Comparison of ENCODE assay signal across 9 cellular contexts in genomic region chr13:48221301-48222190, GRCh38. TPM values are rescaled to one million over a fixed set of nuclear protein-coding genes. Genes with fewer than 3 reads are reported as not detected.
DNase-seq lines count a peak whose midpoint lies in the region; ATAC-seq and TF ChIP-seq lines count a peak whose summit lies in the region.
"Had no signal": no experiment of that assay in that cellular context is flagged by ENCODE, and none has a peak within 500 bp of the region (broad histone marks: within the 10 kb centered on the region; RNA-seq: fewer than 3 reads in every experiment).

No MANE protein-coding gene starts in this region.

- H3K9me2 ChIP-seq in Karpas-422 (replicated peaks; ENCODE audit: insufficient read depth, low read length) (no peaks in the 10 kb centered on the region), hepatocyte (replicated peaks; ENCODE audit: insufficient read depth) (no peaks in the 10 kb centered on the region)

- H3K36me3 ChIP-seq in Karpas-422 (ENCODE audit: insufficient read depth, low read length) (no peaks in the 10 kb centered on the region), hepatocyte (replicated peaks; ENCODE audit: insufficient read depth, low read depth) (no peaks in the 10 kb centered on the region)

- H3K36me3 Mint-ChIP-seq in activated T-helper 1 cell treated with anti-CD3 and anti-CD28 coated beads, Interleukin-12 subunit alpha, Interleukin-12 subunit beta, Interleukin-2, Interleukin-4 antibody, amounts not matched to agents 30 ng/mL and 10 ng/mL and 1 ng/mL, durations not matched to agents 14 hours and 24 hours and 36 hours (ENCODE audit: low read depth): peaks cover 5% of the 10 kb centered on the region
- peaks cover 0 to 2% of the 10 kb centered on the region in 2 donors for H3K36me3 Mint-ChIP-seq in stimulated activated naive B cell treated with anti-CD40 and anti-IgM and Interleukin-4, amounts not matched to agents 10 μg/mL and 1 μg/mL and 100 μg/mL, for 72 hours

- no peaks in the 10 kb centered on the region for H3K9me3 ChIP-seq in Karpas-422 (ENCODE audit: low read length)
- no peaks in the 10 kb centered on the region for H3K9me3 ChIP-seq in hepatocyte (ENCODE audit: low read depth)

- H3K4me3 ChIP-seq in Karpas-422 (ENCODE audit: low read length) (no peak overlapping the region), hepatocyte (no peak overlapping the region)

- H4K20me1 ChIP-seq in Karpas-422 (ENCODE audit: insufficient read depth, low read depth, low read length) (no peaks in the 10 kb centered on the region), hepatocyte (ENCODE audit: insufficient read depth, poor library complexity, severe bottlenecking) (no peaks in the 10 kb centered on the region)

- H3K27ac Mint-ChIP-seq in activated T-helper 1 cell treated with anti-CD3 and anti-CD28 coated beads, Interleukin-12 subunit alpha, Interleukin-12 subunit beta, Interleukin-2, Interleukin-4 antibody, amounts not matched to agents 30 ng/mL and 10 ng/mL and 1 ng/mL, durations not matched to agents 14 hours and 24 hours and 36 hours: peak overlapping the region; percentile 55
- peak overlapping the region; percentile 62 for H3K27ac Mint-ChIP-seq in stimulated activated naive B cell treated with anti-CD40 and anti-IgM and Interleukin-4, amounts not matched to agents 10 μg/mL and 1 μg/mL and 100 μg/mL, for 72 hours

- H3K4me1 ChIP-seq in Karpas-422 (ENCODE audit: low read length) (peaks cover 15% of the 10 kb centered on the region), hepatocyte (ENCODE audit: insufficient read depth) (peaks cover 7% of the 10 kb centered on the region)

- H3K4me1 Mint-ChIP-seq in activated T-helper 1 cell treated with anti-CD3 and anti-CD28 coated beads, Interleukin-12 subunit alpha, Interleukin-12 subunit beta, Interleukin-2, Interleukin-4 antibody, amounts not matched to agents 30 ng/mL and 10 ng/mL and 1 ng/mL, durations not matched to agents 14 hours and 24 hours and 36 hours (ENCODE audit: low read depth): peaks cover 37% of the 10 kb centered on the region
- H3K4me1 Mint-ChIP-seq in stimulated activated naive B cell treated with anti-CD40 and anti-IgM and Interleukin-4, amounts not matched to agents 10 μg/mL and 1 μg/mL and 100 μg/mL, for 72 hours: peaks cover 31 to 38% of the 10 kb centered on the region in 2 donors

- no peak overlapping the region for H3K9ac ChIP-seq in Karpas-422 (ENCODE audit: low read length)

- H3K27ac ChIP-seq in Karpas-422 (ENCODE audit: low read length): no peak overlapping the region
- peak overlapping the region; percentile 67 for H3K27ac ChIP-seq in hepatocyte

- peak overlapping the region; percentile 69 for H3K4me3 Mint-ChIP-seq in activated T-helper 1 cell treated with anti-CD3 and anti-CD28 coated beads, Interleukin-12 subunit alpha, Interleukin-12 subunit beta, Interleukin-2, Interleukin-4 antibody, amounts not matched to agents 30 ng/mL and 10 ng/mL and 1 ng/mL, durations not matched to agents 14 hours and 24 hours and 36 hours
- H3K4me3 Mint-ChIP-seq in stimulated activated naive B cell treated with anti-CD40 and anti-IgM and Interleukin-4, amounts not matched to agents 10 μg/mL and 1 μg/mL and 100 μg/mL, for 72 hours: peak overlapping the region; percentile 34 to 65

- peak in 1 of 2 donors; percentile 41 for ATAC-seq in stimulated activated naive B cell treated with anti-CD40 and anti-IgM and Interleukin-4, amounts not matched to agents 10 μg/mL and 1 μg/mL and 100 μg/mL, for 72 hours (replicated peaks)

- H3K4me2 ChIP-seq in Karpas-422 (ENCODE audit: low read depth, low read length, poor library complexity, severe bottlenecking): peak overlapping the region; percentile 2
- peak overlapping the region; percentile 57 for H3K4me2 ChIP-seq in hepatocyte

- 66% methylated on average over 9 of the region's 9 CpGs for WGBS in hepatocyte (ENCODE audit: low lambda C conversion rate, missing lambda C conversion rate)

- no peaks in the 10 kb centered on the region for H3K79me2 ChIP-seq in Karpas-422 (ENCODE audit: low read length)
- H3K79me2 ChIP-seq in hepatocyte: no peaks in the 10 kb centered on the region

- H3K9me3 Mint-ChIP-seq in activated T-helper 1 cell treated with anti-CD3 and anti-CD28 coated beads, Interleukin-12 subunit alpha, Interleukin-12 subunit beta, Interleukin-2, Interleukin-4 antibody, amounts not matched to agents 30 ng/mL and 10 ng/mL and 1 ng/mL, durations not matched to agents 14 hours and 24 hours and 36 hours: peaks cover 7% of the 10 kb centered on the region
- peaks cover 0 to 2% of the 10 kb centered on the region in 2 donors for H3K9me3 Mint-ChIP-seq in stimulated activated naive B cell treated with anti-CD40 and anti-IgM and Interleukin-4, amounts not matched to agents 10 μg/mL and 1 μg/mL and 100 μg/mL, for 72 hours

- peak overlapping the region; percentile 47 for H2AFZ ChIP-seq in Karpas-422 (ENCODE audit: low read length)
- no peak overlapping the region for H2AFZ ChIP-seq in hepatocyte

- H3K27me3 Mint-ChIP-seq in activated T-helper 1 cell treated with anti-CD3 and anti-CD28 coated beads, Interleukin-12 subunit alpha, Interleukin-12 subunit beta, Interleukin-2, Interleukin-4 antibody, amounts not matched to agents 30 ng/mL and 10 ng/mL and 1 ng/mL, durations not matched to agents 14 hours and 24 hours and 36 hours (ENCODE audit: insufficient read depth): peaks cover 23% of the 10 kb centered on the region
- H3K27me3 Mint-ChIP-seq in stimulated activated naive B cell treated with anti-CD40 and anti-IgM and Interleukin-4, amounts not matched to agents 10 μg/mL and 1 μg/mL and 100 μg/mL, for 72 hours: no peaks in the 10 kb centered on the region

- no peak for TF ChIP-seq CTCF in hepatocyte (IDR thresholded peaks at IDR 0.05; ENCODE audit: poor library complexity)

- DNase-seq in Karpas-422 (no peak), hepatocyte (ENCODE audit: low spot score) (no peak), cerebellum (ENCODE audit: low spot score) (no peak), NCI-H345 (lab: John Stamatoyannopoulos, UW) (no peak), 8988T (no peak)
- no peak for DNase-seq in activated T-helper 1 cell treated with anti-CD3 and anti-CD28 coated beads, Interleukin-12 subunit alpha, Interleukin-12 subunit beta, Interleukin-2, Interleukin-4 antibody, amounts not matched to agents 30 ng/mL and 10 ng/mL and 1 ng/mL, durations not matched to agents 14 hours and 24 hours and 36 hours (ENCODE audit: low spot score)
- DNase-seq in stimulated activated naive B cell treated with anti-CD40 and anti-IgM and Interleukin-4, amounts not matched to agents 10 μg/mL and 1 μg/mL and 100 μg/mL, for 72 hours: no peak
- no peak for DNase-seq in stimulated activated CD4-positive, alpha-beta T cell treated with anti-CD3 and anti-CD28 coated beads, Interleukin-2, amount 100 ng/mL, for 24 hours
- DNase-seq: activated CD4-positive, alpha-beta T cell treated with anti-CD3 and anti-CD28 coated beads, Interleukin-2, amount 50 U/mL, for 1 hour had no signal

- intact Hi-C loops in activated T-helper 1 cell treated with anti-CD3 and anti-CD28 coated beads, Interleukin-12 subunit alpha, Interleukin-12 subunit beta, Interleukin-2, Interleukin-4 antibody, amounts not matched to agents 30 ng/mL and 10 ng/mL and 1 ng/mL, durations not matched to agents 14 hours and 24 hours and 36 hours (cut with micrococcal nuclease): loop anchor here (1.0 to 5.0 kb wide), 5 partner anchors 12 to 661 kb away; partner anchors contain the start of gene ITM2B

- no peaks in the 10 kb centered on the region for H3K27me3 ChIP-seq in Karpas-422 (ENCODE audit: low read length)
- no peaks in the 10 kb centered on the region for H3K27me3 ChIP-seq in hepatocyte

RNA-seq across cellular contexts. Expression of gene ITM2B, which starts 11.5 kb away (rescaled TPM):
- total RNA-seq in Karpas-422 (2014; rRNA removed; shearing (Covaris generic); ENCODE audit: low replicate concordance): 56.4 and 120 TPM in 2 replicates
- total RNA-seq in activated T-helper 1 cell treated with anti-CD3 and anti-CD28 coated beads, Interleukin-12 subunit alpha, Interleukin-12 subunit beta, Interleukin-2, Interleukin-4 antibody, amounts not matched to agents 30 ng/mL and 10 ng/mL and 1 ng/mL, durations not matched to agents 14 hours and 24 hours and 36 hours: 56.2 and 61.2 TPM in 2 replicates
- total RNA-seq in hepatocyte (438 and 449 TPM in 2 replicates), cerebellum (117 TPM)
- polyA plus RNA-seq in hepatocyte: 572 and 588 TPM in 2 replicates
